In the genomic region with DNA sequence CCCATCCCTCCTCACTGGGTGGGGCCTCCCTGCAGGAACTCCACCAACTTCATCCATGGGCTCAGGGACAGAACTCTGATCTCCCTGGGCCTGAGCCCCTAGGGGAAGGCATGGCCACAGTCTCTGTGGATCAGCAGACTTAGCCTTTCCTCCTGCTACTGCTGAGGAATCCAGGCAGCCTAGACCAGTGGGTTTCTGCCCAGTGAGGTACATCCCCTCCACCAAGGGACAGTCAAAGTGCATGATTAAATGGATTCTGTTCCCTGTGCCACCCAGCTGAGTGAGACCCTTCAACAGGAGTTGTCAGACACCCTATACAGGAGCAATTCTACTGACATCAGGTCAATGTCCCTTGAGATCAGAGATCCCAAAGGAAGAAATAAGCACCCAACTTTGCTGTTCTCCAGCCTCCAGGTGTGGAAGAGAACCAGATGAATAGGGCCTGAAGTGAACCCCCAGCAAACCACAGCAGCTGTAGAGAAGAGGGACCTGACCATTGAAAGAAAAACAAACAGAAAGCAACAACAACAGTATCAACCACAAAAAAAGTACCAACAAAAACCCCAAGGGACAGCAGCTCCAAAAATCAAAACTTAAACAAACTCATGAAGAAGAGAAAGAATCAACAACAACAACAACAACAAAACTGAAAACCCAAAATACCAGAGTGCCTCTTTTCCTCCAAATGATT, we compare ENCODE assay signal across 23 cellular contexts.
DNase-seq lines count a peak whose midpoint lies in the region; ATAC-seq lines count a peak whose summit lies in the region.
"Had no signal": no experiment of that assay in that cellular context is flagged by ENCODE, and none has a peak within 500 bp of the region (broad histone marks: within the 10 kb centered on the region; RNA-seq: fewer than 3 reads in every experiment).

No MANE protein-coding gene starts in this region.

- no peak for DNase-seq in NK-92 treated with Interleukin-12 subunit alpha and Interleukin-12 subunit beta, amount 100 ng/mL, for 24 hours (lab: John Stamatoyannopoulos, UW)
- no peak for DNase-seq in left cardiac atrium
- no peak for DNase-seq in GDM1 (lab: John Stamatoyannopoulos, UW)
- DNase-seq in Right ventricle myocardium superior, result no peak
- DNase-seq: activated CD4-positive, alpha-beta T cell treated with anti-CD3 and anti-CD28 coated beads for 36 hours; activated naive CD4-positive, alpha-beta T cell treated with anti-CD3 and anti-CD28 coated beads, Interleukin-2, amount 10 ng/mL, durations not matched to agents 7 days and 5 days; activated T-cell treated with anti-CD3 and anti-CD28 coated beads, Interleukin-2, amount 50 U/mL, for 72 hours; anterior cingulate cortex; Calu3; caudate nucleus; glutamatergic neuron; MG63; NCI-H1417 treated with DMSO at 0.1 percent for 48 hours; NCI-H510A; Peyer's patch; stimulated activated CD4-positive, alpha-beta T cell treated with anti-CD3 and anti-CD28 coated beads, Interleukin-1b, Interleukin-23, amount 100 ng/mL, for 48 hours; substantia nigra; uterus had no signal

- ATAC-seq in GM18502 (IDR thresholded peaks at IDR 0.05; ENCODE audit: poor library complexity, unreplicated experiment) (peak; percentile 59), GM19395 (IDR thresholded peaks at IDR 0.05; ENCODE audit: unreplicated experiment) (peak; percentile 71), HG02588 (IDR thresholded peaks at IDR 0.05; ENCODE audit: unreplicated experiment) (peak; percentile 78), HG03159 (IDR thresholded peaks at IDR 0.05; ENCODE audit: unreplicated experiment) (peak; percentile 56), left cardiac atrium (no peak), Right ventricle myocardium superior (ENCODE audit: poor library complexity) (no peak)
- ATAC-seq: activated CD4-positive, alpha-beta T cell treated with anti-CD3 and anti-CD28 coated beads for 36 hours; activated T-cell treated with anti-CD3 and anti-CD28 coated beads, Interleukin-2, amount 50 U/mL, for 72 hours; K562 had no signal

- intact Hi-C loops in left cardiac atrium (cut with DNase I), result no loop called here
- intact Hi-C loops in Right ventricle myocardium superior (cut with DNase I), result no loop called here

Comparison
In these comparisons a context has a peak if more than half of its experiments do, and no peak if none do; other contexts are left out.
1. ATAC-seq: peak in GM18502 (single experiment), GM19395 (single experiment), HG02588 (single experiment) and HG03159 (single experiment); none in left cardiac atrium (0 of 2) and Right ventricle myocardium superior (single experiment).